ENCODE assay signal across 11 cellular contexts in genomic region chr7:77328669-77329068, GRCh38.
A peak's percentile ranks its signal among the peaks of the same experiment; 100 is the strongest.
DNase-seq lines count a peak whose midpoint lies in the region; ATAC-seq and TF ChIP-seq lines count a peak whose summit lies in the region.
"Had no signal": no experiment of that assay in that cellular context is flagged by ENCODE, and none has a peak within 500 bp of the region (broad histone marks: within the 10 kb centered on the region; RNA-seq: fewer than 3 reads in every experiment).

No MANE protein-coding gene starts in this region.

- no peak overlapping the region for H3K14ac ChIP-seq in IMR-90 (replicated peaks; ENCODE audit: low read depth, low read length)

- DNase-seq in AG10803 (ENCODE audit: low read depth): peak; percentile 70
- DNase-seq in IMR-90: peak; percentile 46
- no peak for DNase-seq in adrenal gland
- DNase-seq in stimulated activated CD4-positive, alpha-beta T cell treated with anti-CD3 and anti-CD28 coated beads, Interleukin-2, amount 100 ng/mL, for 48 hours: no peak
- DNase-seq in pons (ENCODE audit: low spot score): no peak
- DNase-seq in DMS 273 treated with DMSO at 0.1 percent for 48 hours (lab: John Stamatoyannopoulos, UW): no peak
- no peak for DNase-seq in HPDE6-E6E7 (ENCODE audit: extremely low spot score)
- DNase-seq: COR-L47, small intestine had no signal

- H3K9ac ChIP-seq in IMR-90 (ENCODE audit: low read depth, low read length): no peak overlapping the region; the same call in 1 of the 2 replicates

- H3K36me3 ChIP-seq in IMR-90 (ENCODE audit: control insufficient read depth, insufficient read depth, low read length) (no peaks in the 10 kb centered on the region), adrenal gland (replicated peaks in 1 of 2) (no peaks in the 10 kb centered on the region), muscle layer of duodenum (ENCODE audit: control insufficient read depth in 1 of 2, insufficient read depth in 2 of 2, low read length in 2 of 2) (no peaks in the 10 kb centered on the region)

- H3K9me1 ChIP-seq in IMR-90 (ENCODE audit: insufficient read depth, low read length): peaks cover 26% of the 10 kb centered on the region

- H3K4me1 ChIP-seq in IMR-90 (ENCODE audit: control insufficient read depth, insufficient read depth, low read length) (peaks cover 29% of the 10 kb centered on the region), adrenal gland (replicated peaks in 1 of 2) (peaks cover 16 to 32% of the 10 kb centered on the region in 2 donors), muscle layer of duodenum (ENCODE audit: control insufficient read depth in 1 of 2, insufficient read depth in 2 of 2, low read length in 2 of 2) (peaks cover 18 to 37% of the 10 kb centered on the region in 2 donors)

- CTCF ChIA-PET in IMR-90 (lab: Yijun Ruan, JAX): interaction anchor here (0.7 to 1.8 kb wide), 2 partner anchors 81 to 263 kb away, joined by 3 to 6 read pairs; no protein-coding TSS in a partner anchor

- peak overlapping the region; percentile 19; the same call in 1 of the 2 replicates for H3K56ac ChIP-seq in IMR-90 (ENCODE audit: extremely low read depth, insufficient read depth, low read length)

- no peak overlapping the region; the same call in 1 of the 2 replicates for H4K91ac ChIP-seq in IMR-90 (ENCODE audit: insufficient read depth, low read depth, low read length)

- peak overlapping the region; percentile 86 for H2BK5ac ChIP-seq in IMR-90 (ENCODE audit: low read depth, low read length, poor library complexity, severe bottlenecking)

- H4K8ac ChIP-seq in IMR-90 (ENCODE audit: low read depth in 2 of 2, low read length in 2 of 2): peak overlapping the region; percentile 59 to 70; a peak in 1 of 4 replicates

- no peak overlapping the region for H2BK15ac ChIP-seq in IMR-90 (ENCODE audit: low read depth, low read length)

- H3K27ac ChIP-seq in IMR-90 (ENCODE audit: insufficient read depth, low read length): no peak overlapping the region
- H3K27ac ChIP-seq in adrenal gland: peak overlapping the region in 3 of 5 donors; percentile 29 to 43 (median 34)
- H3K27ac ChIP-seq in muscle layer of duodenum (ENCODE audit: low read length): peak overlapping the region; percentile 43

- no peak overlapping the region for H2AK9ac ChIP-seq in IMR-90 (replicated peaks; ENCODE audit: low read depth, low read length, poor library complexity)

- ATAC-seq in IMR-90 (ENCODE audit: low read depth): no peak
- ATAC-seq: Panc1 had no signal

- H3K4me3 ChIP-seq in AG10803 (ENCODE audit: low read length): no peak overlapping the region
- no peak overlapping the region for H3K4me3 ChIP-seq in IMR-90 (ENCODE audit: insufficient read depth, low read depth, low read length)
- no peak overlapping the region for H3K4me3 ChIP-seq in adrenal gland
- H3K4me3 ChIP-seq in muscle layer of duodenum (ENCODE audit: low read depth in 1 of 2, low read length in 2 of 2): no peak overlapping the region

- intact Hi-C loops in IMR-90 (cut with micrococcal nuclease) (no loop called here), adrenal gland (cut with DNase I) (loop anchor here in 1 of 2 donors (10.0 kb wide), 1 partner anchor 84 kb away; no protein-coding TSS in a partner anchor)

- H2AFZ ChIP-seq in IMR-90 (replicated peaks; ENCODE audit: low read length, poor library complexity): no peak overlapping the region

- no peak overlapping the region for H4K5ac ChIP-seq in IMR-90 (ENCODE audit: low read depth, low read length)

- no peak overlapping the region for H2BK120ac ChIP-seq in IMR-90 (ENCODE audit: low read depth, low read length)

- peak overlapping the region; percentile 69; the same call in 1 of the 2 replicates for H2BK20ac ChIP-seq in IMR-90 (ENCODE audit: low read depth, low read length)

- POLR2A ChIA-PET in IMR-90 (lab: Charles Lee; ENCODE audit: unreplicated experiment): interaction anchor here (0.7 kb wide), 1 partner anchor 85 kb away, joined by 10 read pairs; no protein-coding TSS in a partner anchor

- TF ChIP-seq POLR2A in IMR-90 (IDR thresholded peaks at IDR 0.05; ENCODE audit: low read depth, low read length) (no peak), adrenal gland (IDR thresholded peaks at IDR 0.05) (no peak)

- no peaks in the 10 kb centered on the region for H4K20me1 ChIP-seq in IMR-90 (ENCODE audit: insufficient read depth, low read length)

- H3K9me3 ChIP-seq in IMR-90 (ENCODE audit: control insufficient read depth, insufficient read depth, low read length) (no peaks in the 10 kb centered on the region), adrenal gland (replicated peaks in 1 of 3) (no peaks in the 10 kb centered on the region), muscle layer of duodenum (ENCODE audit: control insufficient read depth in 1 of 2, low read length in 2 of 2) (no peaks in the 10 kb centered on the region)

- H3K79me1 ChIP-seq in IMR-90 (ENCODE audit: low read depth in 1 of 2, low read length in 2 of 2): 0 out of 4 replicates have a peak, but pooled peaks cover 0 to 4% of the 10 kb centered on the region in 2 experiments

- TF ChIP-seq CTCF in AG10803 (conservative IDR thresholded peaks at IDR 0.05; ENCODE audit: low read length) (no peak), IMR-90 (conservative IDR thresholded peaks at IDR 0.05; ENCODE audit: low read depth, low read length) (no peak), adrenal gland (IDR thresholded peaks at IDR 0.05) (no peak)

- H3K27me3 ChIP-seq in IMR-90 (ENCODE audit: control insufficient read depth, insufficient read depth, low read length) (no peaks in the 10 kb centered on the region), adrenal gland (no peaks in the 10 kb centered on the region), muscle layer of duodenum (ENCODE audit: low read depth, low read length) (no peaks in the 10 kb centered on the region)

- H3K4ac ChIP-seq in IMR-90 (ENCODE audit: low read depth, low read length): no peak overlapping the region; the same call in 1 of the 2 replicates

- peak overlapping the region; percentile 50; the same call in 1 of the 2 replicates for H3K18ac ChIP-seq in IMR-90 (ENCODE audit: low read depth, low read length)

- H3K23ac ChIP-seq in IMR-90 (ENCODE audit: low read depth, low read length): no peak overlapping the region

- in situ Hi-C loops in IMR-90 (cut with MboI; ENCODE audit: low sequenced_read_pairs): loop anchor here (5.0 kb wide), 1 partner anchor 81 kb away; no protein-coding TSS in a partner anchor

- no peak overlapping the region for H3K4me2 ChIP-seq in IMR-90 (ENCODE audit: low read depth, low read length)

- TF ChIP-seq RAD21 in IMR-90 (IDR thresholded peaks at IDR 0.05; ENCODE audit: low read length): no peak

- no peak overlapping the region for H2AK5ac ChIP-seq in IMR-90 (ENCODE audit: low read depth, low read length)

- no TSS peak for BruUV-seq in IMR-90 (replicated peaks; lab: Mats Ljungman, UMichigan)

- WGBS in IMR-90 (ENCODE audit: extremely low coverage in 2 of 2, insufficient read length in 1 of 2), 2 experiments: no CpG with 5 or more reads among the region's 1 CpG
- 8 to 15% (median 9%) methylated on average over 1 of the region's 1 CpG for WGBS in adrenal gland, 4 donors

- dilution Hi-C loops in IMR-90 (cut with HindIII; ENCODE audit: low sequenced_read_pairs, unreplicated experiment): no loop called here

TF ChIP-seq in IMR-90, 13 proteins besides CTCF, POLR2A, EP300 and RAD21:
- TF ChIP-seq RFX5 (IDR thresholded peaks at IDR 0.05; ENCODE audit: low read depth, low read length): no peak
- TF ChIP-seq MAFK (IDR thresholded peaks at IDR 0.05; ENCODE audit: low read depth, low read length): no peak
- no peak for TF ChIP-seq CEBPB (IDR thresholded peaks at IDR 0.05; ENCODE audit: low read depth, low read length)
- TF ChIP-seq FOS (IDR thresholded peaks at IDR 0.05; ENCODE audit: low read depth, low read length): peak; percentile 53; the same call in 1 of the 2 replicates

Comparison
In these comparisons a context has a peak if more than half of its experiments do, and no peak if none do; other contexts are left out.
1. DNase-seq: peak in AG10803 (single experiment) and IMR-90 (single experiment); none in adrenal gland (0 of 7), stimulated activated CD4-positive, alpha-beta T cell treated with anti-CD3 and anti-CD28 coated beads, Interleukin-2, amount 100 ng/mL, for 48 hours (0 of 2), pons (single experiment), DMS 273 treated with DMSO at 0.1 percent for 48 hours (single experiment) and HPDE6-E6E7 (single experiment).